ENCODE assay signal across 13 cellular contexts in the genomic region with DNA sequence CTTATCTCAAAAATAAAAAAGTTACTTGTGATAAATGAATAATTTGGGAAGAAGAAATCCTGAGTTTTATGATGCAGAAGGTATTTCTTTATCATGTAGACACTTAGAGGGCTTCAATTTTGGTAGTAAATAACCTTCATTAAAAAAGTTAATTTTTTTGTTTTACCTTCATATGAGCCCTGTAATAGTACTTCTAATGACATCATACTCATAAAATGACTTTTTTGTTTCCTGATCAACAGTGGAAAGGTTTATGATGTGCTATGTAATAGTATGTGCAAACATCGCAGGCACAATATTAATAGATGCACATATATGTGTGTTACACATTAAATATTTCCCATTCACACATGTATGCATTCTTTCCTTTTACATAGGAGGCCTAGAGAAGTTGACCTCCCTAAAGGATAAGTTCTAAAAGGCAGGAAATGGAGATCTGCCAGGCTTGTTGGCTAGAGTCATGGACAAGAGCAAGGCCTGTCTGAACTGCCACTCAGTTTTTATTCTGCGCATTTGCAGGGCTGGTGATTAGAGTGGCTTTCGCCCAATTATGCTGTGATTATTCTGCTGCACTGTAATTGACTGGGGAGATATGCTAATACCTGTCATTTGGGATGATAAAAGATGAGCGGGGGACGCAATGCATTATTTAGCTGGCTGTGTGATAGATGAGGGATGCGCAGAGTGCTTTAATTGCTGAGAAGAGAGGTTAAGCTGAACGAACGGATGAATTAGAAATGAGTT.
DNase-seq lines count a peak whose midpoint lies in the region; ATAC-seq and TF ChIP-seq lines count a peak whose summit lies in the region.
"Had no signal": no experiment of that assay in that cellular context is flagged by ENCODE, and none has a peak within 500 bp of the region (broad histone marks: within the 10 kb centered on the region; RNA-seq: fewer than 3 reads in every experiment).

No MANE protein-coding gene starts in this region.

- no peak overlapping the region for H3K4me3 Mint-ChIP-seq in activated T-cell treated with anti-CD3 and anti-CD28 coated beads, Interleukin-2, amount 50 U/mL, for 24 hours

- TF ChIP-seq CTCF in BE2C (IDR thresholded peaks at IDR 0.05; ENCODE audit: low read depth, low read length) (no peak), SK-N-SH (IDR thresholded peaks at IDR 0.05) (no peak)

- no peak overlapping the region for H3K4me2 ChIP-seq in SK-N-SH

- no peaks in the 10 kb centered on the region for H3K9me3 ChIP-seq in BE2C
- H3K9me3 ChIP-seq in SK-N-SH: no peaks in the 10 kb centered on the region
- no peaks in the 10 kb centered on the region for H3K9me3 ChIP-seq in right cardiac atrium (ENCODE audit: control insufficient read depth, low read length)

- H3K27me3 ChIP-seq in BE2C: no peaks in the 10 kb centered on the region
- no peaks in the 10 kb centered on the region for H3K27me3 ChIP-seq in SK-N-SH (ENCODE audit: insufficient read depth)
- H3K27me3 ChIP-seq in right cardiac atrium (ENCODE audit: control insufficient read depth, insufficient read depth): no peaks in the 10 kb centered on the region
- H3K27me3 ChIP-seq: ascending aorta had no signal

- H3F3A ChIP-seq in SK-N-SH (replicated peaks; ENCODE audit: insufficient read depth): peaks cover 9% of the 10 kb centered on the region

- no peaks in the 10 kb centered on the region; the same call in 1 of the 2 replicates for H3K36me3 ChIP-seq in BE2C
- H3K36me3 ChIP-seq in SK-N-SH (replicated peaks in 1 of 2; ENCODE audit: control insufficient read depth in 1 of 2, insufficient read depth in 2 of 2, low read length in 1 of 2): peaks cover 0 to 2% of the 10 kb centered on the region in 2 experiments
- H3K36me3 ChIP-seq: ascending aorta had no signal

- peaks cover 71% of the 10 kb centered on the region for H3K79me2 ChIP-seq in SK-N-SH (ENCODE audit: insufficient read depth)

- H3K27ac Mint-ChIP-seq in activated T-cell treated with anti-CD3 and anti-CD28 coated beads, Interleukin-2, amount 50 U/mL, for 24 hours: no peak overlapping the region

- H3K9me2 ChIP-seq in SK-N-SH: no peaks in the 10 kb centered on the region

- H2AFZ ChIP-seq in SK-N-SH (ENCODE audit: low read depth): no peak overlapping the region

- intact Hi-C loops in right cardiac atrium (cut with DNase I): no loop called here

- ATAC-seq in right cardiac atrium (peak; percentile 47 to 59), HG03097 (IDR thresholded peaks at IDR 0.05; ENCODE audit: low FRiP score, unreplicated experiment) (no peak), HG03342 (IDR thresholded peaks at IDR 0.05; ENCODE audit: unreplicated experiment) (no peak)

- H3K27ac ChIP-seq in SK-N-SH (ENCODE audit: low read depth in 2 of 2, low read length in 1 of 2) (peak overlapping the region in 1 of 2 experiments; percentile 88; a peak in 2 of 4 replicates), right cardiac atrium (ENCODE audit: low read length) (no peak overlapping the region)
- H3K27ac ChIP-seq: ascending aorta had no signal

- WGBS in SK-N-SH (ENCODE audit: low lambda C conversion rate): 72% methylated on average over 8 of the region's 8 CpGs
- 48% methylated on average over 8 of the region's 8 CpGs for WGBS in right cardiac atrium

- no peaks in the 10 kb centered on the region for H4K20me1 ChIP-seq in SK-N-SH (ENCODE audit: insufficient read depth)

- TF ChIP-seq EP300 in SK-N-SH (IDR thresholded peaks at IDR 0.05; ENCODE audit: borderline replicate concordance in 1 of 2, low read depth in 1 of 2, low read length in 1 of 2): peak in 1 of 2 experiments; percentile 81; a peak in 2 of 4 replicates

- H3K4me1 ChIP-seq in BE2C (peaks cover 22% of the 10 kb centered on the region), SK-N-SH (ENCODE audit: control insufficient read depth in 1 of 2, insufficient read depth in 2 of 2, low read depth in 1 of 2, low read length in 1 of 2) (peaks cover 9 to 16% of the 10 kb centered on the region in 2 experiments; a peak in 3 of 4 replicates), right cardiac atrium (ENCODE audit: control insufficient read depth, insufficient read depth, low read length) (peaks cover 6% of the 10 kb centered on the region)

- H3K9ac ChIP-seq in SK-N-SH: no peak overlapping the region

- H3K4me1 Mint-ChIP-seq in activated T-cell treated with anti-CD3 and anti-CD28 coated beads, Interleukin-2, amount 50 U/mL, for 24 hours (ENCODE audit: low read depth): peaks cover 28% of the 10 kb centered on the region

- CTCF ChIA-PET in SK-N-SH (lab: Yijun Ruan, JAX): interaction anchor here (0.9 to 1.6 kb wide), 2 partner anchors 57 to 133 kb away, joined by 3 to 5 read pairs; no protein-coding TSS in a partner anchor

- POLR2A ChIA-PET in SK-N-SH (lab: Yijun Ruan, JAX): no interaction called here

- TF ChIP-seq RAD21 in SK-N-SH (IDR thresholded peaks at IDR 0.05; ENCODE audit: low read length): no peak

- DNase-seq in BE2C (peak; percentile 68), NCI-H1092 (lab: John Stamatoyannopoulos, UW) (peak; percentile 65), SK-N-SH (peak; percentile 62), right cardiac atrium (no peak), ACHN (no peak)
- no peak for DNase-seq in activated T-cell treated with anti-CD3 and anti-CD28 coated beads, Interleukin-2, amount 50 U/mL, for 24 hours
- DNase-seq: AML-193; effector memory CD4-positive, alpha-beta T cell; GDM1; NCI-H510A treated with DMSO at 0.1 percent for 48 hours had no signal

- H3K27me3 Mint-ChIP-seq in activated T-cell treated with anti-CD3 and anti-CD28 coated beads, Interleukin-2, amount 50 U/mL, for 24 hours: no peaks in the 10 kb centered on the region

- in situ Hi-C loops in ACHN (cut with HindIII; ENCODE audit: low pct_ligation_motif_present, low pct_unique_long_range_greater_than_20kb, low sequenced_read_pairs): no loop called here

- peak overlapping the region; percentile 6; the same call in 1 of the 2 replicates for H3K4me3 ChIP-seq in BE2C (ENCODE audit: low read depth, low read length)
- no peak overlapping the region; a peak in 1 of 4 replicates for H3K4me3 ChIP-seq in SK-N-SH (ENCODE audit: low read depth in 2 of 2, low read length in 1 of 2)
- H3K4me3 ChIP-seq in right cardiac atrium (ENCODE audit: low read length): no peak overlapping the region
- H3K4me3 ChIP-seq: ascending aorta had no signal

- H3K9me3 Mint-ChIP-seq in activated T-cell treated with anti-CD3 and anti-CD28 coated beads, Interleukin-2, amount 50 U/mL, for 24 hours: no peaks in the 10 kb centered on the region

- peaks cover 4% of the 10 kb centered on the region for H3K36me3 Mint-ChIP-seq in activated T-cell treated with anti-CD3 and anti-CD28 coated beads, Interleukin-2, amount 50 U/mL, for 24 hours (ENCODE audit: low read depth)

TF ChIP-seq in SK-N-SH, 30 proteins besides CTCF, POLR2A, EP300 and RAD21:
- TF ChIP-seq TEAD4 (IDR thresholded peaks at IDR 0.05; ENCODE audit: borderline replicate concordance, insufficient read depth): no peak
- peak; percentile 58; the same call in 1 of the 2 replicates for TF ChIP-seq RCOR1 (IDR thresholded peaks at IDR 0.05; ENCODE audit: low read length)
- TF ChIP-seq RFX5 (IDR thresholded peaks at IDR 0.05; ENCODE audit: low read length): peak; percentile 53; the same call in 1 of the 2 replicates
- TF ChIP-seq MXI1 (IDR thresholded peaks at IDR 0.05; ENCODE audit: low read depth, low read length): peak; percentile 65; the same call in 1 of the 2 replicates
- TF ChIP-seq, protein P1, sequence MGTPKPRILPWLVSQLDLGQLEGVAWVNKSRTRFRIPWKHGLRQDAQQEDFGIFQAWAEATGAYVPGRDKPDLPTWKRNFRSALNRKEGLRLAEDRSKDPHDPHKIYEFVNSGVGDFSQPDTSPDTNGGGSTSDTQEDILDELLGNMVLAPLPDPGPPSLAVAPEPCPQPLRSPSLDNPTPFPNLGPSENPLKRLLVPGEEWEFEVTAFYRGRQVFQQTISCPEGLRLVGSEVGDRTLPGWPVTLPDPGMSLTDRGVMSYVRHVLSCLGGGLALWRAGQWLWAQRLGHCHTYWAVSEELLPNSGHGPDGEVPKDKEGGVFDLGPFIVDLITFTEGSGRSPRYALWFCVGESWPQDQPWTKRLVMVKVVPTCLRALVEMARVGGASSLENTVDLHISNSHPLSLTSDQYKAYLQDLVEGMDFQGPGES (IDR thresholded peaks at IDR 0.05; ENCODE audit: low read depth, low read length): no peak
- no peak for TF ChIP-seq GABPA (IDR thresholded peaks at IDR 0.05; ENCODE audit: low read depth)
- TF ChIP-seq ZBTB33 (IDR thresholded peaks at IDR 0.05; ENCODE audit: borderline replicate concordance, low read depth): no peak
- peak; percentile 95 for TF ChIP-seq GATA2 (CRISPR knock-in tag; IDR thresholded peaks at IDR 0.05)
- 0 out of 2 replicates have a peak, but pooled peaks have one; percentile 6 for TF ChIP-seq TCF12 (IDR thresholded peaks at IDR 0.05)
- no peak for TF ChIP-seq CHD2 (IDR thresholded peaks at IDR 0.05; ENCODE audit: low read length, partially characterized antibody)
- no peak for TF ChIP-seq FOSL2 (IDR thresholded peaks at IDR 0.05; ENCODE audit: borderline replicate concordance, low read depth)
- no peak; the same call in 1 of the 2 replicates for TF ChIP-seq NRF1 (IDR thresholded peaks at IDR 0.05; ENCODE audit: low read depth, low read length)
- TF ChIP-seq FOXM1 (IDR thresholded peaks at IDR 0.05; ENCODE audit: low read depth): no peak
- TF ChIP-seq RXRA (IDR thresholded peaks at IDR 0.05; ENCODE audit: borderline replicate concordance, low read depth): no peak
- no peak for TF ChIP-seq YY1 (IDR thresholded peaks at IDR 0.05; ENCODE audit: low read depth)
- TF ChIP-seq FOXJ3 (CRISPR knock-in tag; IDR thresholded peaks at IDR 0.05): peak; percentile 71; the same call in 1 of the 2 replicates

Comparison
In these comparisons a context has a peak if more than half of its experiments do, and no peak if none do; other contexts are left out.
1. DNase-seq: peak in BE2C (single experiment), NCI-H1092 (single experiment) and SK-N-SH (single experiment); none in right cardiac atrium (0 of 3), activated T-cell treated with anti-CD3 and anti-CD28 coated beads, Interleukin-2, amount 50 U/mL, for 24 hours (single experiment) and ACHN (single experiment).
2. ATAC-seq: peak in right cardiac atrium (2 of 2); none in HG03097 (single experiment) and HG03342 (single experiment).